In the genomic region with DNA sequence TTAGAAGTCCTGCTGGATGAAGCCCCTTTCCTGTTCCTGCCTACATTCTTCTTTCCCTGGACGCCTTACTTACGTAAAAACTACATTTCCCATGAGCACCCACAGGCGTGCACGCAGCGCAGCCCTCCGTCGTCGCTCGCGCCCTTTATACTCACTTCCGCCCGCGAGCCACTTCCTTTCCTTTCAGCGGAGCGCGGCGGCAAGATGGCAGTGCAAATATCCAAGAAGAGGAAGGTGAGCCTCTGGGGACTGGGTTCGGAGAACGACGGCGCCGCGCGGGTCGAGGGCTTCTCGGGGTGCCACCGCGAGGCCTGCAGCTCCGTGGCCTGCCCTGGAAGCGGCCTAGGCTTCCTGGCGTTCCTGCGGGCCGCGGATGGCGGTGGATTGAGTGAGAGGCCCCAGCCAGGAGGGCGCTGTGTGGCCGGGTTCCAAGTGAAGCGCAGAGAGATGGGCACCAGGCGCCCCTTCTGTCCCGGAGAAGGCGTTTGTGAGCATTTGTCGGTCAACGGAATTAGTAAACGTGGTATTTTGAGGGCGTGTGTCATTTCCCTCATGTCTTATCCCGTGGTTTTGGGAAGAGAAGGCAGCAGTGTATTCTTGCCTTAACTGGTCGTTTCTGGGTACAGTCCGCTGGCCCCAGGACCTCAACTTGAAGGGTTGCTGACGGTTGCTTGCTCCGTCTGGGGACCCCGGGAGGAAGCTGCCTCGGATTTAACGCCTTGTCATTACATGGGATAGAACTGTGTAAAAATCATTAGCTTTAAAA, we compare ENCODE assay signal across 8 cellular contexts. TPM values are rescaled to one million over a fixed set of nuclear protein-coding genes. Genes with fewer than 3 reads are reported as not detected.
A peak's percentile ranks its signal among the peaks of the same experiment; 100 is the strongest.
DNase-seq lines count a peak whose midpoint lies in the region; ATAC-seq and TF ChIP-seq lines count a peak whose summit lies in the region.

Gene RPS3, plus strand, starts transcription at position 175 of the 766 bp plus-strand sequence. Its CDS starts 30 bp downstream, at position 205.

- H3K9me3 ChIP-seq in T-helper 17 cell (ENCODE audit: control insufficient read depth, low read length, poor library complexity, severe bottlenecking) (no peaks in the 10 kb centered on the region), right cardiac atrium (ENCODE audit: control insufficient read depth, low read length) (no peaks in the 10 kb centered on the region), vagina (no peaks in the 10 kb centered on the region)

- no peaks in the 10 kb centered on the region for H3K4me1 ChIP-seq in right cardiac atrium (ENCODE audit: control insufficient read depth, insufficient read depth, low read length)
- peaks cover 27% of the 10 kb centered on the region for H3K4me1 ChIP-seq in vagina

- WGBS in right cardiac atrium: under 1% methylated on average over 53 of the region's 53 CpGs

- H3K36me3 Mint-ChIP-seq in T-helper 17 cell (ENCODE audit: low read depth): peaks cover 12% of the 10 kb centered on the region

- H3K4me3 Mint-ChIP-seq in T-helper 17 cell: peak within 1 kb of the TSS; percentile 99

- H3K27me3 Mint-ChIP-seq in T-helper 17 cell: no peaks in the 10 kb centered on the region

- H3K27ac ChIP-seq in right cardiac atrium (ENCODE audit: low read length) (peak within 1 kb of the TSS; percentile 84), vagina (peak within 1 kb of the TSS; percentile 88)

- peaks cover 47% of the 10 kb centered on the region for H3K4me1 Mint-ChIP-seq in T-helper 17 cell

- TF ChIP-seq POLR2A in vagina (IDR thresholded peaks at IDR 0.05): peak in 1 of 2 donors; percentile 80

- DNase-seq in GM13976 (ENCODE audit: low spot score): peak; percentile 95
- DNase-seq in NCI-H146 treated with DMSO at 0.1 percent for 48 hours (lab: John Stamatoyannopoulos, UW; ENCODE audit: unreplicated experiment): peak; percentile 86
- DNase-seq in T-helper 17 cell: peak; percentile 76 to 80 (median 77)
- peak; percentile 40 to 94 (median 83) for DNase-seq in amygdala (lab: John Stamatoyannopoulos, UW)
- peak; percentile 93 to 97 (median 96) for DNase-seq in right cardiac atrium
- DNase-seq in putamen (ENCODE audit: low spot score): peak; percentile 94
- peak in 1 of 2 donors; percentile 92 for DNase-seq in vagina (ENCODE audit: extremely low spot score in 2 of 2)

- TF ChIP-seq CTCF in GM13976 (IDR thresholded peaks at IDR 0.05; ENCODE audit: borderline replicate concordance, control extremely low read depth, extremely low read depth, insufficient read depth, missing control alignments) (peak; percentile 22), vagina (IDR thresholded peaks at IDR 0.05) (peak in 2 of 3 experiments; percentile 6 to 20)

- peak within 1 kb of the TSS; percentile 98 for H3K27ac Mint-ChIP-seq in T-helper 17 cell

- in situ Hi-C loops in GM13976 (cut with MboI; ENCODE audit: low sequenced_read_pairs, unreplicated experiment): no loop called here

- peak; percentile 84 for ATAC-seq in HG02852 (IDR thresholded peaks at IDR 0.05; ENCODE audit: unreplicated experiment)
- peak; percentile 89 for ATAC-seq in T-helper 17 cell
- ATAC-seq in right cardiac atrium: peak; percentile 96 to 98

- H3K4me3 ChIP-seq in right cardiac atrium (ENCODE audit: low read length): peak within 1 kb of the TSS; percentile 75
- H3K4me3 ChIP-seq in vagina: peak within 1 kb of the TSS; percentile 67 to 89

- peaks cover 0 to 35% of the 10 kb centered on the region in 2 donors for H3K36me3 ChIP-seq in vagina

- intact Hi-C loops in right cardiac atrium (cut with DNase I): loop anchor here in 1 of 4 donors (5.0 kb wide), 1 partner anchor 128 kb away; the partner anchor contains the start of gene GDPD5
- intact Hi-C loops in vagina (cut with DNase I): no loop called here

- H3K27me3 ChIP-seq in right cardiac atrium (ENCODE audit: control insufficient read depth, insufficient read depth) (no peaks in the 10 kb centered on the region), vagina (no peaks in the 10 kb centered on the region)

RNA-seq across cellular contexts. Expression of gene RPS3, which starts in this region (rescaled TPM):
- 1,000 to 10,000 TPM; 4,448 to 4,546 TPM for total RNA-seq in T-helper 17 cell
- 1,000 to 10,000 TPM; 1,039 to 1,263 (median 1,178) TPM for total RNA-seq in right cardiac atrium
- 1,021 TPM for polyA plus RNA-seq in right cardiac atrium
- 1,625 TPM for total RNA-seq in vagina
